In genomic region chr2:159130302-159130701, GRCh38 we compare ENCODE assay signal across 1 cellular context.
TF ChIP-seq lines count a peak whose summit lies in the region.

No MANE protein-coding gene starts in this region.

TF ChIP-seq in HEK293, 187 proteins besides CTCF, POLR2A, EP300 and RAD21 (continued from another document):
- no peak for TF ChIP-seq ZNF585B (tag by site-specific recombination; IDR thresholded peaks at IDR 0.05)
TF ChIP-seq in HEK293: peak in this region for 1.
